18 cellular contexts compared by ENCODE assay signal in the genomic region with DNA sequence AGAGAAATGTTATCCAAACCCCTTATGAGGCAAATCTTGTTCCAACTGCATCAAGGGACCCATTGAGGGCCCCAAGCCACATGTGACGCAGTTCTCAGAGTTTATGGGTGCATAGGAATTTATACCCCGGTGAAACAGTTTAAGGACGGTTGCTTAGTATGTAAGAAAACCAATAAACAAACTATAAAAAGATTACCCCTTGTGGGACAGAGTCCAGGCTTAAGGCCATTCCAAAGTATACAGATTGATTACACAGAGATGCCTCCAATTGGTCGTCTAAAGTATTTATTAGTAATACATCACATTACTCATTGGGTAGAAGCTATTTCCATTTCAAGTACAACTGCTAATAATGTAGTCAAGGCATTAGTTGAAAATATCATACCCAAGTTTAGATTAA.
DNase-seq lines count a peak whose midpoint lies in the region; ATAC-seq and TF ChIP-seq lines count a peak whose summit lies in the region.
"Had no signal": no experiment of that assay in that cellular context is flagged by ENCODE, and none has a peak within 500 bp of the region (broad histone marks: within the 10 kb centered on the region; RNA-seq: fewer than 3 reads in every experiment).

No MANE protein-coding gene starts in this region.

- H3K27ac ChIP-seq in GM23338 (ENCODE audit: low read depth) (no peak overlapping the region), mesendoderm (ENCODE audit: low read depth, low read length) (no peak overlapping the region)
- H3K27ac ChIP-seq: 22Rv1, A549, BLaER1 had no signal

- H2AFZ ChIP-seq in GM23338: no peak overlapping the region

- no peak overlapping the region for H3K9ac ChIP-seq in mesendoderm (ENCODE audit: low read length)
- H3K9ac ChIP-seq: BLaER1 had no signal

- H2BK120ac ChIP-seq in mesendoderm (ENCODE audit: low read depth, low read length): peak overlapping the region; percentile 45

- peaks cover 8% of the 10 kb centered on the region; the same call in 1 of the 2 replicates for H3K36me3 ChIP-seq in GM23338 (ENCODE audit: insufficient read depth)
- no peaks in the 10 kb centered on the region for H3K36me3 ChIP-seq in mesendoderm (ENCODE audit: control insufficient read depth, insufficient read depth, low read length)
- H3K36me3 ChIP-seq: BLaER1 had no signal

- H3K9me2 ChIP-seq in GM23338 (ENCODE audit: insufficient read depth): no peaks in the 10 kb centered on the region; the same call in none of the 2 replicates

- no peaks in the 10 kb centered on the region for H3F3A ChIP-seq in GM23338 (replicated peaks; ENCODE audit: low read depth)

- H3K18ac ChIP-seq in mesendoderm (ENCODE audit: low read length): no peak overlapping the region

- peak overlapping the region; percentile 64; the same call in 1 of the 2 replicates for H3K4me2 ChIP-seq in GM23338
- no peak overlapping the region for H3K4me2 ChIP-seq in mesendoderm (ENCODE audit: low read length)
- H3K4me2 ChIP-seq: A549, BLaER1 had no signal

- in situ Hi-C loops in GM13976 (cut with MboI; ENCODE audit: low sequenced_read_pairs, unreplicated experiment): no loop called here

- H2BK5ac ChIP-seq in mesendoderm (ENCODE audit: low read length): no peak overlapping the region

- H3K56ac ChIP-seq in mesendoderm (ENCODE audit: low read length): no peak overlapping the region

- no peak overlapping the region for H3K4ac ChIP-seq in mesendoderm (ENCODE audit: low read depth, low read length)

- peaks cover 38% of the 10 kb centered on the region for H3K36me3 Mint-ChIP-seq in GM23338 (ENCODE audit: low read depth)
- H3K36me3 Mint-ChIP-seq: CD14-positive monocyte; CD4-positive, alpha-beta memory T cell had no signal

- no peak for TF ChIP-seq CTCF in GM23338 (conservative IDR thresholded peaks at IDR 0.05; ENCODE audit: low read depth in 2 of 2)
- TF ChIP-seq CTCF in fibroblast of villous mesenchyme (IDR thresholded peaks at IDR 0.05; ENCODE audit: insufficient read depth, low read depth, low read length): no peak
- TF ChIP-seq CTCF in GM13976 (IDR thresholded peaks at IDR 0.05; ENCODE audit: borderline replicate concordance, control extremely low read depth, extremely low read depth, insufficient read depth, missing control alignments): no peak

- DNase-seq in GM23338 (ENCODE audit: low spot score): no peak
- peak; percentile 39 for DNase-seq in T1000 (lab: John Stamatoyannopoulos, UW)
- DNase-seq in fibroblast of villous mesenchyme (ENCODE audit: low read depth): peak; percentile 22
- no peak for DNase-seq in mesendoderm
- DNase-seq in GM13976 (ENCODE audit: low spot score): no peak
- no peak for DNase-seq in NOMO-1 treated with DMSO at 0.1 percent for 48 hours (lab: John Stamatoyannopoulos, UW; ENCODE audit: unreplicated experiment)
- DNase-seq in OCI-M2 (lab: John Stamatoyannopoulos, UW; ENCODE audit: unreplicated experiment): no peak
- DNase-seq: CD4-positive, alpha-beta memory T cell; DMS153; DMS79; GF-D8; H9 had no signal

- no peak overlapping the region for H3K4me3 Mint-ChIP-seq in GM23338
- H3K4me3 Mint-ChIP-seq: CD14-positive monocyte; CD4-positive, alpha-beta memory T cell; H9 had no signal

- H3K79me2 ChIP-seq in GM23338 (replicated peaks; ENCODE audit: insufficient read depth): no peaks in the 10 kb centered on the region
- no peaks in the 10 kb centered on the region for H3K79me2 ChIP-seq in mesendoderm (ENCODE audit: control insufficient read depth, insufficient read depth, low read length)

- H3K27ac Mint-ChIP-seq in GM23338: no peak overlapping the region
- H3K27ac Mint-ChIP-seq: CD14-positive monocyte; CD4-positive, alpha-beta memory T cell had no signal

- H4K5ac ChIP-seq in mesendoderm (ENCODE audit: low read length): no peak overlapping the region

- no peak overlapping the region for H3K23ac ChIP-seq in mesendoderm (ENCODE audit: low read length)

- H4K20me1 ChIP-seq in GM23338 (replicated peaks; ENCODE audit: insufficient read depth): no peaks in the 10 kb centered on the region
- H4K20me1 ChIP-seq: BLaER1 had no signal

- no peak overlapping the region for H2AK5ac ChIP-seq in mesendoderm (ENCODE audit: low read length)

- no peak overlapping the region for H2BK15ac ChIP-seq in mesendoderm (replicated peaks; ENCODE audit: low read depth)

- no peak overlapping the region for H4K8ac ChIP-seq in mesendoderm (ENCODE audit: low read depth, low read length)

- ATAC-seq in GM23338 (no peak), GM19023 (IDR thresholded peaks at IDR 0.05; ENCODE audit: unreplicated experiment) (no peak)
- ATAC-seq: A549, HepG2 had no signal

- no CpG with 5 or more reads among the region's 4 CpGs for WGBS in mesendoderm (ENCODE audit: extremely low coverage, insufficient coverage, low lambda C conversion rate)

- H3K9me3 Mint-ChIP-seq in GM23338: peaks cover 34% of the 10 kb centered on the region

- peaks cover 28% of the 10 kb centered on the region for H3K4me1 ChIP-seq in GM23338 (ENCODE audit: insufficient read depth)
- H3K4me1 ChIP-seq in mesendoderm (ENCODE audit: control insufficient read depth, low read depth, low read length): no peaks in the 10 kb centered on the region
- H3K4me1 ChIP-seq: A549, BLaER1 had no signal

- H3K4me1 Mint-ChIP-seq in GM23338: peaks cover 37% of the 10 kb centered on the region
- H3K4me1 Mint-ChIP-seq: CD14-positive monocyte; CD4-positive, alpha-beta memory T cell had no signal

- H3K4me3 ChIP-seq in GM23338 (no peak overlapping the region), fibroblast of villous mesenchyme (ENCODE audit: low read depth, low read length) (no peak overlapping the region), mesendoderm (ENCODE audit: low read length) (no peak overlapping the region)
- H3K4me3 ChIP-seq: A549, BLaER1 had no signal

- H3K79me1 ChIP-seq in mesendoderm (ENCODE audit: low read length): no peaks in the 10 kb centered on the region

- peaks cover 5% of the 10 kb centered on the region for H3K27me3 Mint-ChIP-seq in GM23338 (ENCODE audit: insufficient read depth, low read depth, poor library complexity)
- H3K27me3 Mint-ChIP-seq: CD4-positive, alpha-beta memory T cell had no signal

- H3K27me3 ChIP-seq in GM23338 (ENCODE audit: insufficient read depth) (no peaks in the 10 kb centered on the region), mesendoderm (ENCODE audit: insufficient read depth, low read length, poor library complexity) (no peaks in the 10 kb centered on the region)
- H3K27me3 ChIP-seq: BLaER1 had no signal

TF ChIP-seq in GM23338, 12 proteins besides CTCF, POLR2A, EP300 and RAD21 (continues in another document):
- TF ChIP-seq EZH2phosphoT487 (IDR thresholded peaks at IDR 0.05; ENCODE audit: unreplicated experiment): no peak
- no peak for TF ChIP-seq ZNF114 (CRISPR knock-in tag; IDR thresholded peaks at IDR 0.05)
- TF ChIP-seq, protein P1, sequence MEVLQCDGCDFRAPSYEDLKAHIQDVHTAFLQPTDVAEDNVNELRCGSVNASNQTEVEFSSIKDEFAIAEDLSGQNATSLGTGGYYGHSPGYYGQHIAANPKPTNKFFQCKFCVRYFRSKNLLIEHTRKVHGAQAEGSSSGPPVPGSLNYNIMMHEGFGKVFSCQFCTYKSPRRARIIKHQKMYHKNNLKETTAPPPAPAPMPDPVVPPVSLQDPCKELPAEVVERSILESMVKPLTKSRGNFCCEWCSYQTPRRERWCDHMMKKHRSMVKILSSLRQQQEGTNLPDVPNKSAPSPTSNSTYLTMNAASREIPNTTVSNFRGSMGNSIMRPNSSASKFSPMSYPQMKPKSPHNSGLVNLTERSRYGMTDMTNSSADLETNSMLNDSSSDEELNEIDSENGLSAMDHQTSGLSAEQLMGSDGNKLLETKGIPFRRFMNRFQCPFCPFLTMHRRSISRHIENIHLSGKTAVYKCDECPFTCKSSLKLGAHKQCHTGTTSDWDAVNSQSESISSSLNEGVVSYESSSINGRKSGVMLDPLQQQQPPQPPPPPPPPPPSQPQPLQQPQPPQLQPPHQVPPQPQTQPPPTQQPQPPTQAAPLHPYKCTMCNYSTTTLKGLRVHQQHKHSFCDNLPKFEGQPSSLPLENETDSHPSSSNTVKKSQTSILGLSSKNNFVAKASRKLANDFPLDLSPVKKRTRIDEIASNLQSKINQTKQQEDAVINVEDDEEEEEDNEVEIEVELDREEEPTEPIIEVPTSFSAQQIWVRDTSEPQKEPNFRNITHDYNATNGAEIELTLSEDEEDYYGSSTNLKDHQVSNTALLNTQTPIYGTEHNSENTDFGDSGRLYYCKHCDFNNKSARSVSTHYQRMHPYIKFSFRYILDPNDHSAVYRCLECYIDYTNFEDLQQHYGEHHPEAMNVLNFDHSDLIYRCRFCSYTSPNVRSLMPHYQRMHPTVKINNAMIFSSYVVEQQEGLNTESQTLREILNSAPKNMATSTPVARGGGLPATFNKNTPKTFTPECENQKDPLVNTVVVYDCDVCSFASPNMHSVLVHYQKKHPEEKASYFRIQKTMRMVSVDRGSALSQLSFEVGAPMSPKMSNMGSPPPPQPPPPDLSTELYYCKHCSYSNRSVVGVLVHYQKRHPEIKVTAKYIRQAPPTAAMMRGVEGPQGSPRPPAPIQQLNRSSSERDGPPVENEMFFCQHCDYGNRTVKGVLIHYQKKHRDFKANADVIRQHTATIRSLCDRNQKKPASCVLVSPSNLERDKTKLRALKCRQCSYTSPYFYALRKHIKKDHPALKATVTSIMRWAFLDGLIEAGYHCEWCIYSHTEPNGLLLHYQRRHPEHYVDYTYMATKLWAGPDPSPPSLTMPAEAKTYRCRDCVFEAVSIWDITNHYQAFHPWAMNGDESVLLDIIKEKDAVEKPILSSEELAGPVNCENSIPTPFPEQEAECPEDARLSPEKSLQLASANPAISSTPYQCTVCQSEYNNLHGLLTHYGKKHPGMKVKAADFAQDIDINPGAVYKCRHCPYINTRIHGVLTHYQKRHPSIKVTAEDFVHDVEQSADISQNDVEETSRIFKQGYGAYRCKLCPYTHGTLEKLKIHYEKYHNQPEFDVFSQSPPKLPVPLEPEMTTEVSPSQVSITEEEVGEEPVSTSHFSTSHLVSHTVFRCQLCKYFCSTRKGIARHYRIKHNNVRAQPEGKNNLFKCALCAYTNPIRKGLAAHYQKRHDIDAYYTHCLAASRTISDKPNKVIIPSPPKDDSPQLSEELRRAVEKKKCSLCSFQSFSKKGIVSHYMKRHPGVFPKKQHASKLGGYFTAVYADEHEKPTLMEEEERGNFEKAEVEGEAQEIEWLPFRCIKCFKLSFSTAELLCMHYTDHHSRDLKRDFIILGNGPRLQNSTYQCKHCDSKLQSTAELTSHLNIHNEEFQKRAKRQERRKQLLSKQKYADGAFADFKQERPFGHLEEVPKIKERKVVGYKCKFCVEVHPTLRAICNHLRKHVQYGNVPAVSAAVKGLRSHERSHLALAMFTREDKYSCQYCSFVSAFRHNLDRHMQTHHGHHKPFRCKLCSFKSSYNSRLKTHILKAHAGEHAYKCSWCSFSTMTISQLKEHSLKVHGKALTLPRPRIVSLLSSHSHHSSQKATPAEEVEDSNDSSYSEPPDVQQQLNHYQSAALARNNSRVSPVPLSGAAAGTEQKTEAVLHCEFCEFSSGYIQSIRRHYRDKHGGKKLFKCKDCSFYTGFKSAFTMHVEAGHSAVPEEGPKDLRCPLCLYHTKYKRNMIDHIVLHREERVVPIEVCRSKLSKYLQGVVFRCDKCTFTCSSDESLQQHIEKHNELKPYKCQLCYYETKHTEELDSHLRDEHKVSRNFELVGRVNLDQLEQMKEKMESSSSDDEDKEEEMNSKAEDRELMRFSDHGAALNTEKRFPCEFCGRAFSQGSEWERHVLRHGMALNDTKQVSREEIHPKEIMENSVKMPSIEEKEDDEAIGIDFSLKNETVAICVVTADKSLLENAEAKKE (CRISPR knock-in tag; IDR thresholded peaks at IDR 0.05): no peak

Comparison
In these comparisons a context has a peak if more than half of its experiments do, and no peak if none do; other contexts are left out.
1. DNase-seq: peak in T1000 (single experiment) and fibroblast of villous mesenchyme (single experiment); none in GM23338 (single experiment), mesendoderm (single experiment), GM13976 (single experiment), NOMO-1 treated with DMSO at 0.1 percent for 48 hours (single experiment) and OCI-M2 (single experiment).